ENCODE assay signal across 12 cellular contexts in the genomic region with DNA sequence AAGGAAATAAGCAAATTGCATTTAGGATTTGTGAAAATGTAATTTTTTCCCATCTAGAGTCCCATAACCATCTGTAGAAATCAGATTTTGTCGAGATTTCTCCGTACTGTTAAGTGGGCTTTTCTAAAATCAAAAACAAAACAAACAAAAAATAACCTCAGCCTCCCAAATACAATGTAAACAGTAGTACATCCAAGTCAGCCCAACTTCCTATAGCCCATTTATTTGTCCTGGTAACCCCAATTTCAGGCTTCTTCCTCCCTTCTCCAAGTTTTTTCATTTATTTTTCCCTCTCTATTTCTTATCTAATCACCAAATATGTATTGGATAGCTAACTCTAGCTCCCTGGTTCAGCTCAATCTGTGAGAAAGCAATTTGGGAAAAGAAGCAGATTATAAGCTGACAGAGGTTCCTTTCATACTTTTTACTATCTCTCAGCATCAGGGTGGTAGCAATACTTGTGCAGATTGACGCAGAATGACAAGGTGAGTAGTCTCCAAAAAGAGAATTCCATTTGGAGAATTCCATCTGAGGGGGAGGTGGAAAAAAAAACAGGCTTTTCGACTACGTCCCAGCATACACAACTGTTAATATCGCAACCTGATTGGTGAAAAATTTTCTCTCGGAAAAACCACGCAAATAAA.
DNase-seq lines count a peak whose midpoint lies in the region; ATAC-seq, FAIRE-seq and TF ChIP-seq lines count a peak whose summit lies in the region.
"Had no signal": no experiment of that assay in that cellular context is flagged by ENCODE, and none has a peak within 500 bp of the region (broad histone marks: within the 10 kb centered on the region; RNA-seq: fewer than 3 reads in every experiment).

No MANE protein-coding gene starts in this region.

- CTCF ChIA-PET in activated CD4-positive, alpha-beta T cell treated with anti-CD3 and anti-CD28 coated beads for 36 hours (lab: Charles Lee) = interaction anchor here (1.0 to 2.5 kb wide), 6 partner anchors 9 to 59 kb away, joined by 3 to 16 read pairs (median 3); a partner anchor contains a TSS

- peaks cover 21% of the 10 kb centered on the region for H3K4me1 ChIP-seq in RWPE2 (ENCODE audit: insufficient read depth, poor library complexity, severe bottlenecking)
- H3K4me1 ChIP-seq in smooth muscle cell (ENCODE audit: low read depth) = peaks cover 11% of the 10 kb centered on the region
- H3K4me1 ChIP-seq in aorta (ENCODE audit: control insufficient read depth in 1 of 2, insufficient read depth in 2 of 2, low read length in 2 of 2) = peaks cover 0 to 2% of the 10 kb centered on the region in 2 donors

- POLR2A ChIA-PET in activated CD4-positive, alpha-beta T cell treated with anti-CD3 and anti-CD28 coated beads for 36 hours (lab: Charles Lee) = interaction anchor here (0.6 to 6.9 kb wide), 11 partner anchors 9 to 109 kb away, joined by 4 to 190 read pairs (median 33); a partner anchor contains a TSS

- intact Hi-C loops in activated CD4-positive, alpha-beta T cell treated with anti-CD3 and anti-CD28 coated beads for 36 hours (cut with DNase I, micrococcal nuclease) = no loop called here
- intact Hi-C loops in aorta (cut with DNase I) = no loop called here

- DNase-seq in activated CD4-positive, alpha-beta T cell treated with anti-CD3 and anti-CD28 coated beads for 36 hours = no peak
- DNase-seq in activated CD4-positive, alpha-beta T cell treated with anti-CD3 and anti-CD28 coated beads for 4 hours = no peak
- no peak for DNase-seq in RWPE2 (ENCODE audit: low spot score)
- DNase-seq in smooth muscle cell (lab: John Stamatoyannopoulos, UW; ENCODE audit: unreplicated experiment) = no peak
- DNase-seq in D341Med (ENCODE audit: low spot score) = no peak
- DNase-seq in medulla oblongata (ENCODE audit: extremely low spot score) = no peak
- no peak for DNase-seq in aorta
- DNase-seq: dorsolateral prefrontal cortex, NCI-H524 treated with DMSO at 0.1 percent for 48 hours, tibial artery had no signal

- H3K9ac ChIP-seq in smooth muscle cell (ENCODE audit: low read depth) = no peak overlapping the region

- H3K4me3 Mint-ChIP-seq in activated CD4-positive, alpha-beta T cell treated with anti-CD3 and anti-CD28 coated beads for 36 hours = peak overlapping the region; percentile 77

- peak overlapping the region; percentile 97 for H3K4me2 ChIP-seq in smooth muscle cell

- H3F3A ChIP-seq in smooth muscle cell (ENCODE audit: low read depth) = peaks cover 3% of the 10 kb centered on the region

- TF ChIP-seq CTCF in RWPE2 (IDR thresholded peaks at IDR 0.05; ENCODE audit: poor library complexity, severe bottlenecking) (no peak), smooth muscle cell (IDR thresholded peaks at IDR 0.05; ENCODE audit: borderline replicate concordance, insufficient read depth, poor library complexity, severe bottlenecking) (no peak)

- no peaks in the 10 kb centered on the region for H4K20me1 ChIP-seq in smooth muscle cell (ENCODE audit: low read depth)

- H3K79me2 ChIP-seq in smooth muscle cell (ENCODE audit: low read depth) = no peaks in the 10 kb centered on the region

- no peaks in the 10 kb centered on the region for H3K9me3 Mint-ChIP-seq in activated CD4-positive, alpha-beta T cell treated with anti-CD3 and anti-CD28 coated beads for 36 hours (ENCODE audit: low read depth)

- H3K27ac ChIP-seq in RWPE2 (ENCODE audit: poor library complexity, severe bottlenecking) (peak overlapping the region; percentile 94), smooth muscle cell (ENCODE audit: low read depth) (no peak overlapping the region), aorta (ENCODE audit: low read depth in 1 of 2, low read length in 2 of 2) (no peak overlapping the region)
- H3K27ac ChIP-seq: tibial artery had no signal

- peak overlapping the region; percentile 100 for H3K27ac Mint-ChIP-seq in activated CD4-positive, alpha-beta T cell treated with anti-CD3 and anti-CD28 coated beads for 36 hours

- FAIRE-seq in endometrium (lab: Jason Lieb, UNC) = peak; percentile 72
- FAIRE-seq: H54 had no signal

- peaks cover 16% of the 10 kb centered on the region for H3K36me3 Mint-ChIP-seq in activated CD4-positive, alpha-beta T cell treated with anti-CD3 and anti-CD28 coated beads for 36 hours (ENCODE audit: low read depth)

- H2AFZ ChIP-seq in smooth muscle cell (ENCODE audit: low read depth) = peak overlapping the region; percentile 76

- ATAC-seq in activated CD4-positive, alpha-beta T cell treated with anti-CD3 and anti-CD28 coated beads for 36 hours = no peak
- ATAC-seq in RWPE2 (ENCODE audit: low read depth) = no peak
- no peak for ATAC-seq in aorta (ENCODE audit: low FRiP score)

- 65% methylated on average over 8 of the region's 8 CpGs for WGBS in smooth muscle cell (ENCODE audit: low lambda C conversion rate)
- WGBS in aorta, 2 donors = 37 to 43% methylated on average over 8 of the region's 8 CpGs

- peaks cover 2% of the 10 kb centered on the region for H3K27me3 Mint-ChIP-seq in activated CD4-positive, alpha-beta T cell treated with anti-CD3 and anti-CD28 coated beads for 36 hours

- no peaks in the 10 kb centered on the region for H3K9me3 ChIP-seq in RWPE2 (ENCODE audit: severe bottlenecking)
- no peaks in the 10 kb centered on the region for H3K9me3 ChIP-seq in smooth muscle cell (replicated peaks; ENCODE audit: low read depth)
- H3K9me3 ChIP-seq in aorta (ENCODE audit: control insufficient read depth, low read length) = no peaks in the 10 kb centered on the region
- H3K9me3 ChIP-seq: tibial artery had no signal

- H3K27me3 ChIP-seq in RWPE2 (ENCODE audit: insufficient read depth, poor library complexity, severe bottlenecking) (no peaks in the 10 kb centered on the region), smooth muscle cell (ENCODE audit: low read depth) (no peaks in the 10 kb centered on the region), aorta (ENCODE audit: control insufficient read depth in 1 of 2, insufficient read depth in 2 of 2, low read length in 1 of 2) (no peaks in the 10 kb centered on the region)

- no peak overlapping the region for H3K4me3 ChIP-seq in RWPE2 (ENCODE audit: severe bottlenecking)
- peak overlapping the region; percentile 63 for H3K4me3 ChIP-seq in smooth muscle cell
- no peak overlapping the region for H3K4me3 ChIP-seq in aorta (ENCODE audit: low read length in 2 of 2)

- H3K36me3 ChIP-seq in RWPE2 (ENCODE audit: low read depth) = no peaks in the 10 kb centered on the region
- no peaks in the 10 kb centered on the region for H3K36me3 ChIP-seq in smooth muscle cell (ENCODE audit: low read depth)
- no peaks in the 10 kb centered on the region for H3K36me3 ChIP-seq in aorta (ENCODE audit: control insufficient read depth in 1 of 2, insufficient read depth in 2 of 2, low read length in 1 of 2)
- H3K36me3 ChIP-seq: tibial artery had no signal

- H3K4me1 Mint-ChIP-seq in activated CD4-positive, alpha-beta T cell treated with anti-CD3 and anti-CD28 coated beads for 36 hours = peaks cover 35% of the 10 kb centered on the region
